11 cellular contexts compared by ENCODE assay signal in the genomic region with DNA sequence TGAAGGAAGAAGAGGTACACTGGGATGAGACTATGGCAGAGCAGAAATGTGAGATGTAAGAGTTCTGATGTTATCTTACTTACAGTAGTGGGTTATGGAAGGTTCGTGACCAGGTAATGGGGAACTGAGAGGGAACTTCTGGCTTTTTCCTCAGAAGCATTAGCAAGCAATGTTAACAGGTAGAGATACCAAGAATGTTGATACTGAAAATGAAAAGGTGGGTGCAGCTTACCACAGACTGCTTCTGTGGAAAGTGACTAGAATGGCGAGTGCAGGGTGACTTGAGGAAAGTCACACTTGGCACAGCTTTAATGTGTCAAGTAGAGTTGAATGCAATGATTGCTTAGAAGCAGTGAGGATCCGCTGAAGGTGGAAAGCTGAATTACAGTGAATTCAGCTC.
DNase-seq lines count a peak whose midpoint lies in the region; ATAC-seq and TF ChIP-seq lines count a peak whose summit lies in the region.
"Had no signal": no experiment of that assay in that cellular context is flagged by ENCODE, and none has a peak within 500 bp of the region (broad histone marks: within the 10 kb centered on the region; RNA-seq: fewer than 3 reads in every experiment).

No MANE protein-coding gene starts in this region.

- H3K27me3 ChIP-seq in OCI-LY3 (ENCODE audit: low read depth, low read length), result no peaks in the 10 kb centered on the region
- H3K27me3 ChIP-seq: brain microvascular endothelial cell, esophagus muscularis mucosa had no signal

- H3K9me3 ChIP-seq in OCI-LY3 (ENCODE audit: insufficient read depth, low read length), result no peaks in the 10 kb centered on the region
- H3K9me3 ChIP-seq: esophagus muscularis mucosa had no signal

- H3K4me3 ChIP-seq in OCI-LY3 (ENCODE audit: low read length), result no peak overlapping the region
- H3K4me3 ChIP-seq: esophagus muscularis mucosa had no signal

- H3K9ac ChIP-seq in OCI-LY3 (ENCODE audit: low read length), result no peak overlapping the region

- H3K4me1 ChIP-seq in OCI-LY3 (ENCODE audit: low read length), result peaks cover 20% of the 10 kb centered on the region

- peak overlapping the region; percentile 4; the same call in 1 of the 2 replicates for H3K4me2 ChIP-seq in OCI-LY3 (ENCODE audit: low read length)

- peaks cover 3% of the 10 kb centered on the region for H3K36me3 ChIP-seq in OCI-LY3 (replicated peaks; ENCODE audit: low read depth, low read length)
- H3K36me3 ChIP-seq: brain microvascular endothelial cell, esophagus muscularis mucosa had no signal

- H3K79me2 ChIP-seq in OCI-LY3 (ENCODE audit: low read length), result no peaks in the 10 kb centered on the region

- ATAC-seq in GM18861 (IDR thresholded peaks at IDR 0.05; ENCODE audit: unreplicated experiment) (peak; percentile 70), GM19463 (IDR thresholded peaks at IDR 0.05; ENCODE audit: unreplicated experiment) (peak; percentile 74), HG02938 (IDR thresholded peaks at IDR 0.05; ENCODE audit: unreplicated experiment) (peak; percentile 95)
- ATAC-seq: naive thymus-derived CD8-positive, alpha-beta T cell had no signal

- no peak overlapping the region for H2AFZ ChIP-seq in OCI-LY3 (ENCODE audit: low read depth, low read length)

- TF ChIP-seq CTCF in OCI-LY3 (IDR thresholded peaks at IDR 0.05; ENCODE audit: low read depth, low read length), result no peak

- no peaks in the 10 kb centered on the region for H4K20me1 ChIP-seq in OCI-LY3 (ENCODE audit: insufficient read depth, low read length)

- intact Hi-C loops in posterior vena cava (cut with DNase I), result no loop called here

- H3K27ac ChIP-seq in OCI-LY3 (ENCODE audit: low read length), result no peak overlapping the region
- H3K27ac ChIP-seq: brain microvascular endothelial cell, esophagus muscularis mucosa had no signal

- no peak for DNase-seq in posterior vena cava (ENCODE audit: low spot score)
- no peak for DNase-seq in nucleus accumbens (lab: John Stamatoyannopoulos, UW)
- no peak for DNase-seq in activated CD8-positive, alpha-beta memory T cell treated with anti-CD3 and anti-CD28 coated beads for 24 hours
- DNase-seq: brain microvascular endothelial cell; naive thymus-derived CD8-positive, alpha-beta T cell; NCI-H345 had no signal
